In genomic region chr3:65439641-65440040, GRCh38 we compare ENCODE assay signal across 8 cellular contexts.
A peak's percentile ranks its signal among the peaks of the same experiment; 100 is the strongest.
DNase-seq lines count a peak whose midpoint lies in the region; ATAC-seq, FAIRE-seq and TF ChIP-seq lines count a peak whose summit lies in the region.

No MANE protein-coding gene starts in this region.

- peak; percentile 47 to 77 (median 71) for TF ChIP-seq CTCF in keratinocyte (optimal IDR thresholded peaks at IDR 0.05 in 1 of 3, IDR thresholded peaks at IDR 0.05 in 1 of 3, conservative IDR thresholded peaks at IDR 0.05 in 1 of 3; ENCODE audit: extremely low read depth in 1 of 3, insufficient read depth in 2 of 3, low read length in 3 of 3)
- peak in 5 of 6 experiments; percentile 26 to 55 (median 41) for TF ChIP-seq CTCF in upper lobe of left lung (IDR thresholded peaks at IDR 0.05)

- H2AFZ ChIP-seq in keratinocyte (ENCODE audit: control insufficient read depth, low read length), result no peak overlapping the region

- ATAC-seq in upper lobe of left lung (ENCODE audit: low FRiP score in 2 of 2) (peak in 1 of 2 donors; percentile 53), HG03045 (IDR thresholded peaks at IDR 0.05; ENCODE audit: unreplicated experiment) (no peak), HG02642 (IDR thresholded peaks at IDR 0.05; ENCODE audit: poor library complexity, unreplicated experiment) (no peak)

- H3K27me3 ChIP-seq in keratinocyte (ENCODE audit: control insufficient read depth, extremely low read depth, insufficient read depth, low read length) (no peaks in the 10 kb centered on the region), upper lobe of left lung (no peaks in the 10 kb centered on the region)

- H3K4me3 ChIP-seq in keratinocyte (ENCODE audit: control insufficient read depth in 2 of 3, extremely low read depth in 1 of 3, insufficient read depth in 2 of 3, low read depth in 1 of 3, low read length in 3 of 3), result no peak overlapping the region
- no peak overlapping the region for H3K4me3 ChIP-seq in upper lobe of left lung

- no peak for FAIRE-seq in keratinocyte (lab: Jason Lieb, UNC)

- H3K4me2 ChIP-seq in keratinocyte (ENCODE audit: control insufficient read depth, extremely low read depth, insufficient read depth, low read depth, low read length), result no peak overlapping the region

- H3K4me1 ChIP-seq in keratinocyte (ENCODE audit: control insufficient read depth, extremely low read depth, insufficient read depth, low read length) (no peaks in the 10 kb centered on the region), upper lobe of left lung (peaks cover 0 to 3% (median 0%) of the 10 kb centered on the region in 4 donors)

- H3K79me2 ChIP-seq in keratinocyte (ENCODE audit: control insufficient read depth, insufficient read depth, low read length), result no peaks in the 10 kb centered on the region

- H4K20me1 ChIP-seq in keratinocyte (ENCODE audit: control insufficient read depth, extremely low read depth, insufficient read depth, low read length), result no peaks in the 10 kb centered on the region

- no peak overlapping the region for H3K9ac ChIP-seq in keratinocyte (ENCODE audit: control insufficient read depth, extremely low read depth, insufficient read depth, low read length)

- dilution Hi-C loops in keratinocyte (cut with MboI; ENCODE audit: extremely low pct_ligation_motif_present, low sequenced_read_pairs), result no loop called here

- 21 to 22% methylated on average over 5 of the region's 5 CpGs for WGBS in upper lobe of left lung, 2 donors

- in situ Hi-C loops in T47D (cut with HindIII; ENCODE audit: low pct_unique_long_range_greater_than_20kb, low sequenced_read_pairs), result no loop called here

- no peak for TF ChIP-seq POLR2A in upper lobe of left lung (IDR thresholded peaks at IDR 0.05)

- H3K27ac ChIP-seq in keratinocyte (ENCODE audit: control insufficient read depth, insufficient read depth, low read length) (no peak overlapping the region), upper lobe of left lung (no peak overlapping the region)

- H3K9me3 ChIP-seq in keratinocyte (ENCODE audit: control insufficient read depth, low read depth, low read length) (no peaks in the 10 kb centered on the region), upper lobe of left lung (no peaks in the 10 kb centered on the region)

- no peak for TF ChIP-seq EP300 in upper lobe of left lung (IDR thresholded peaks at IDR 0.05)

- peak; percentile 11 to 60 for DNase-seq in NCI-H446 (lab: John Stamatoyannopoulos, UW)
- DNase-seq in NCI-H446 treated with DMSO at 0.1 percent for 48 hours (lab: John Stamatoyannopoulos, UW), result no peak
- DNase-seq in NCI-H1930 (lab: John Stamatoyannopoulos, UW), result peak; percentile 1 to 30
- DNase-seq in T47D (ENCODE audit: low read depth in 1 of 2, low spot score in 1 of 2), result peak; percentile 21 to 69
- DNase-seq in keratinocyte (ENCODE audit: low read depth, low spot score), result no peak
- DNase-seq in upper lobe of left lung, result peak in 1 of 2 donors; percentile 23

- H3K36me3 ChIP-seq in keratinocyte (ENCODE audit: control insufficient read depth in 2 of 2, extremely low read depth in 1 of 2, insufficient read depth in 2 of 2, low read length in 2 of 2) (no peaks in the 10 kb centered on the region), upper lobe of left lung (no peaks in the 10 kb centered on the region)

- H3K9me1 ChIP-seq in keratinocyte (ENCODE audit: control insufficient read depth, extremely low read depth, insufficient read depth, low read length), result no peaks in the 10 kb centered on the region

Comparison
In these comparisons a context has a peak if more than half of its experiments do, and no peak if none do; other contexts are left out.
1. DNase-seq: peak in NCI-H446 (2 of 2), NCI-H1930 (2 of 2) and T47D (2 of 2); none in NCI-H446 treated with DMSO at 0.1 percent for 48 hours (single experiment) and keratinocyte (single experiment).